ENCODE assay signal across 16 cellular contexts in genomic region chr9:133716564-133717112, GRCh38. TPM values are rescaled to one million over a fixed set of nuclear protein-coding genes. Genes with fewer than 3 reads are reported as not detected.
DNase-seq lines count a peak whose midpoint lies in the region; ATAC-seq and TF ChIP-seq lines count a peak whose summit lies in the region.
"Had no signal": no experiment of that assay in that cellular context is flagged by ENCODE, and none has a peak within 500 bp of the region (broad histone marks: within the 10 kb centered on the region; RNA-seq: fewer than 3 reads in every experiment).

No MANE protein-coding gene starts in this region.

- intact Hi-C loops in sciatic nerve (cut with DNase I): loop anchor here (10.0 kb wide), 1 partner anchor 182 kb away; the partner anchor contains the start of gene ADAMTSL2

- no peaks in the 10 kb centered on the region for H3K36me3 ChIP-seq in right atrium auricular region
- H3K36me3 ChIP-seq: esophagus muscularis mucosa had no signal

- H3K27ac Mint-ChIP-seq in chondrocyte (ENCODE audit: unreplicated experiment): no peak overlapping the region
- H3K27ac Mint-ChIP-seq: activated CD4-positive, alpha-beta T cell treated with anti-CD3 and anti-CD28 coated beads, Interleukin-2, amount 10 ng/mL, durations not matched to agents 24 days and 14 days; memory B cell had no signal

- H3K4me1 ChIP-seq in right atrium auricular region: peaks cover 0 to 21% of the 10 kb centered on the region in 2 donors

- H3K4me3 ChIP-seq in right atrium auricular region: no peak overlapping the region
- H3K4me3 ChIP-seq: esophagus muscularis mucosa, GM23248 had no signal

- no peak overlapping the region for H3K27ac ChIP-seq in right atrium auricular region
- H3K27ac ChIP-seq: GM23248 had no signal

- peaks cover 12% of the 10 kb centered on the region for H3K27me3 Mint-ChIP-seq in chondrocyte (ENCODE audit: low read depth)

- H3K9me3 Mint-ChIP-seq in chondrocyte (ENCODE audit: low read depth): peaks cover 2% of the 10 kb centered on the region

- peak; percentile 52 for ATAC-seq in sciatic nerve

- no peak overlapping the region for H3K4me3 Mint-ChIP-seq in chondrocyte (ENCODE audit: unreplicated experiment)
- H3K4me3 Mint-ChIP-seq: activated CD4-positive, alpha-beta T cell treated with anti-CD3 and anti-CD28 coated beads, Interleukin-2, amount 10 ng/mL, durations not matched to agents 24 days and 14 days; memory B cell; naive thymus-derived CD8-positive, alpha-beta T cell had no signal

- H3K36me3 Mint-ChIP-seq in chondrocyte (ENCODE audit: low read depth): no peaks in the 10 kb centered on the region
- H3K36me3 Mint-ChIP-seq: naive thymus-derived CD8-positive, alpha-beta T cell had no signal

- H3K27me3 ChIP-seq in right atrium auricular region: no peaks in the 10 kb centered on the region

- H3K9me3 ChIP-seq in right atrium auricular region: no peaks in the 10 kb centered on the region
- H3K9me3 ChIP-seq: Caco-2, esophagus muscularis mucosa had no signal

- TF ChIP-seq CTCF in chondrocyte (IDR thresholded peaks at IDR 0.05) (no peak), right atrium auricular region (IDR thresholded peaks at IDR 0.05) (no peak)

- DNase-seq in ELR (ENCODE audit: low read depth) (peak; percentile 20), chondrocyte (ENCODE audit: low spot score) (peak; percentile 63), right atrium auricular region (ENCODE audit: low spot score) (peak; percentile 70), sciatic nerve (ENCODE audit: low spot score) (peak; percentile 67), NCI-H2081 (lab: John Stamatoyannopoulos, UW) (no peak), NCI-H774 (lab: John Stamatoyannopoulos, UW) (no peak), GF-D8 (lab: John Stamatoyannopoulos, UW) (no peak)
- DNase-seq: Caco-2; effector CD4-positive, alpha-beta T cell; GM23248; NCI-H1105 treated with DMSO at 0.1 percent for 48 hours; stimulated activated CD4-positive, alpha-beta T cell treated with anti-CD3 and anti-CD28 coated beads, Interleukin-12 subunit alpha, Interleukin-12 subunit beta, amount 100 ng/mL, for 4 hours had no signal

- peaks cover 35% of the 10 kb centered on the region for H3K4me1 Mint-ChIP-seq in chondrocyte (ENCODE audit: low read depth)

RNA-seq across cellular contexts. Expression of gene SARDH, which starts 21.5 kb away (rescaled TPM):
- total RNA-seq in chondrocyte (0.74 to 1.2 TPM in 2 of 3 replicates, not detected in the other), right atrium auricular region (under 1 TPM; 0.63 to 0.94 TPM), sciatic nerve (6.0 TPM)

Comparison
In these comparisons a context has a peak if more than half of its experiments do, and no peak if none do; other contexts are left out.
1. DNase-seq: peak in ELR (single experiment), chondrocyte (single experiment), right atrium auricular region (single experiment) and sciatic nerve (single experiment); none in NCI-H2081 (0 of 2), NCI-H774 (single experiment) and GF-D8 (single experiment).